Comparison of ENCODE assay signal across 23 cellular contexts in genomic region chr12:76921072-76921471, GRCh38.
DNase-seq lines count a peak whose midpoint lies in the region; ATAC-seq and TF ChIP-seq lines count a peak whose summit lies in the region.
"Had no signal": no experiment of that assay in that cellular context is flagged by ENCODE, and none has a peak within 500 bp of the region (broad histone marks: within the 10 kb centered on the region; RNA-seq: fewer than 3 reads in every experiment).

No MANE protein-coding gene starts in this region.

- peaks cover 9% of the 10 kb centered on the region for H3K27me3 Mint-ChIP-seq in nephron progenitor cell (ENCODE audit: low read depth, poor library complexity)
- peaks cover 2% of the 10 kb centered on the region for H3K27me3 Mint-ChIP-seq in activated T-cell treated with anti-CD3 and anti-CD28 coated beads, Interleukin-2, amount 50 U/mL, for 24 hours

- peaks cover 21% of the 10 kb centered on the region for H3K4me1 Mint-ChIP-seq in nephron progenitor cell
- peaks cover 8% of the 10 kb centered on the region for H3K4me1 Mint-ChIP-seq in activated T-cell treated with anti-CD3 and anti-CD28 coated beads, Interleukin-2, amount 50 U/mL, for 24 hours (ENCODE audit: low read depth)
- H3K4me1 Mint-ChIP-seq: CD4-positive, alpha-beta memory T cell had no signal

- no peaks in the 10 kb centered on the region for H3K36me3 Mint-ChIP-seq in nephron progenitor cell (ENCODE audit: low read depth)
- H3K36me3 Mint-ChIP-seq in activated T-cell treated with anti-CD3 and anti-CD28 coated beads, Interleukin-2, amount 50 U/mL, for 24 hours (ENCODE audit: low read depth) = no peaks in the 10 kb centered on the region
- H3K36me3 Mint-ChIP-seq: CD4-positive, alpha-beta memory T cell had no signal

- DNase-seq in coronary artery (ENCODE audit: low spot score) (no peak), nephron progenitor cell (no peak)
- no peak for DNase-seq in activated T-cell treated with anti-CD3 and anti-CD28 coated beads, Interleukin-2, amount 50 U/mL, for 24 hours
- no peak for DNase-seq in stimulated activated CD4-positive, alpha-beta T cell treated with anti-CD3 and anti-CD28 coated beads, Interleukin-4, amount 100 ng/mL, for 4 hours
- DNase-seq: C1 segment of cervical spinal cord; CD4-positive, alpha-beta memory T cell; COR-L47; DMS53; GM23248; HCEC 1CT; NCI-H1092; NCI-H1417 treated with DMSO at 0.1 percent for 48 hours; NCI-H1694 treated with DMSO at 0.1 percent for 48 hours; NCI-H2081; NCI-H226; NCI-H510A; NCI-H69; OCI-M1; Peyer's patch; SHP77 treated with DMSO at 0.1 percent for 48 hours had no signal

- H3K4me3 ChIP-seq in HUES48 (ENCODE audit: low read depth, low read length) (peak overlapping the region; percentile 19; the same call in 1 of the 2 replicates), coronary artery (no peak overlapping the region)
- H3K4me3 ChIP-seq: GM23248, Peyer's patch had no signal

- H3K27ac Mint-ChIP-seq in nephron progenitor cell = peak overlapping the region; percentile 32
- H3K27ac Mint-ChIP-seq in activated T-cell treated with anti-CD3 and anti-CD28 coated beads, Interleukin-2, amount 50 U/mL, for 24 hours = no peak overlapping the region
- H3K27ac Mint-ChIP-seq: CD4-positive, alpha-beta memory T cell had no signal

- no peak overlapping the region for H3K4me3 Mint-ChIP-seq in nephron progenitor cell
- no peak overlapping the region for H3K4me3 Mint-ChIP-seq in activated T-cell treated with anti-CD3 and anti-CD28 coated beads, Interleukin-2, amount 50 U/mL, for 24 hours
- H3K4me3 Mint-ChIP-seq: CD4-positive, alpha-beta memory T cell had no signal

- no peak for TF ChIP-seq CTCF in coronary artery (IDR thresholded peaks at IDR 0.05)
- no peak for TF ChIP-seq CTCF in nephron progenitor cell (IDR thresholded peaks at IDR 0.05)

- peak overlapping the region; percentile 36 for H3K27ac ChIP-seq in HUES48 (ENCODE audit: low read depth, low read length)
- H3K27ac ChIP-seq in coronary artery = peak overlapping the region; percentile 74 to 87
- H3K27ac ChIP-seq: GM23248, Peyer's patch had no signal

- no peaks in the 10 kb centered on the region for H3K9me3 Mint-ChIP-seq in nephron progenitor cell
- H3K9me3 Mint-ChIP-seq in activated T-cell treated with anti-CD3 and anti-CD28 coated beads, Interleukin-2, amount 50 U/mL, for 24 hours = no peaks in the 10 kb centered on the region
- H3K9me3 Mint-ChIP-seq: CD4-positive, alpha-beta memory T cell had no signal

- H3K9ac ChIP-seq in HUES48 (ENCODE audit: low read depth, low read length) = no peak overlapping the region; the same call in 1 of the 2 replicates
- H3K9ac ChIP-seq: GM23248 had no signal

- H3K27me3 ChIP-seq in HUES48 (ENCODE audit: control insufficient read depth, insufficient read depth, low read length) = no peaks in the 10 kb centered on the region
- H3K27me3 ChIP-seq: Peyer's patch had no signal

- no peaks in the 10 kb centered on the region for H3K36me3 ChIP-seq in HUES48 (ENCODE audit: control insufficient read depth, insufficient read depth, low read length)
- H3K36me3 ChIP-seq: Peyer's patch had no signal

- H3K9me3 ChIP-seq in HUES48 (ENCODE audit: control insufficient read depth, insufficient read depth, low read length) = no peaks in the 10 kb centered on the region
- H3K9me3 ChIP-seq: Peyer's patch had no signal

- no peak for ATAC-seq in HG03108 (IDR thresholded peaks at IDR 0.05; ENCODE audit: unreplicated experiment)
- ATAC-seq in HG02981 (IDR thresholded peaks at IDR 0.05; ENCODE audit: unreplicated experiment) = no peak

- peaks cover 25% of the 10 kb centered on the region for H3K4me1 ChIP-seq in HUES48 (ENCODE audit: control insufficient read depth, insufficient read depth, low read length)
